In the genomic region with DNA sequence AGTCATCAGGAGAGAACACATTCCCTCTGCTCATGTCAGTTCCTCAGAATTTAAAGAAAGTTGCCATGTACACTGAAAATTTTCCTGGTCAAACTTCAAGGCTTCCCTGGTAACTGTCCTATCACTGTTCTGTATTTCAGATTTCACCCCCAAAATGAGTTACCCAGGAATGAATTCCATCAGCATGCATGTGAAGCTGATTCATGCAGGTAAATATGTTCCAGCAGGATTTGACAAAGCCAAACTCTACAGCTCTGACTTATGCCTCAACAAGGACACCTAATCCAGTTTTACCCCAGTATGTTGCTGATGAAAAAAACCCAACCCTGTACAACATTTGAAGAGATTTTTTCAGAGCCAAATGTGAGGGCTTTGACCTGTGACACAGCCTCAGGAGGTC, we compare ENCODE assay signal across 15 cellular contexts. TPM values are rescaled to one million over a fixed set of nuclear protein-coding genes. Genes with fewer than 3 reads are reported as not detected.
DNase-seq lines count a peak whose midpoint lies in the region; ATAC-seq and TF ChIP-seq lines count a peak whose summit lies in the region.
"Had no signal": no experiment of that assay in that cellular context is flagged by ENCODE, and none has a peak within 500 bp of the region (broad histone marks: within the 10 kb centered on the region; RNA-seq: fewer than 3 reads in every experiment).

No MANE protein-coding gene starts in this region.

- DNase-seq in HPDE6-E6E7 (ENCODE audit: extremely low spot score) (peak; percentile 26), RWPE2 (ENCODE audit: low spot score) (no peak), foreskin keratinocyte (peak; percentile 76 to 90)
- no peak for DNase-seq in activated CD4-positive, alpha-beta T cell treated with anti-CD3 and anti-CD28 coated beads for 1 hour
- DNase-seq: BE2C; CD4-positive, alpha-beta memory T cell; DMS153; DMS79 treated with DMSO at 0.1 percent for 48 hours; EL had no signal

- ATAC-seq in RWPE2 (ENCODE audit: low read depth), result peak; percentile 98
- ATAC-seq in foreskin keratinocyte, result peak; percentile 98
- no peak for ATAC-seq in GM21619 (IDR thresholded peaks at IDR 0.05; ENCODE audit: unreplicated experiment)
- ATAC-seq in GM18861 (IDR thresholded peaks at IDR 0.05; ENCODE audit: unreplicated experiment), result no peak
- ATAC-seq: A549, HCT116 had no signal

- H3K9me3 ChIP-seq in RWPE2 (ENCODE audit: severe bottlenecking), result no peaks in the 10 kb centered on the region
- H3K9me3 ChIP-seq: A549, BE2C had no signal

- no peak overlapping the region for H3K4me3 ChIP-seq in RWPE2 (ENCODE audit: severe bottlenecking)
- H3K4me3 ChIP-seq: A549 had no signal

- TF ChIP-seq CTCF in RWPE2 (IDR thresholded peaks at IDR 0.05; ENCODE audit: poor library complexity, severe bottlenecking), result no peak
- TF ChIP-seq CTCF in foreskin keratinocyte (conservative IDR thresholded peaks at IDR 0.05), result no peak

- H3K27ac ChIP-seq in RWPE2 (ENCODE audit: poor library complexity, severe bottlenecking), result peak overlapping the region; percentile 71
- no peak overlapping the region for H3K27ac ChIP-seq in foreskin keratinocyte
- H3K27ac ChIP-seq: A549, C4-2B, HL-60 had no signal

- H3K4me1 ChIP-seq in RWPE2 (ENCODE audit: insufficient read depth, poor library complexity, severe bottlenecking) (peaks cover 16% of the 10 kb centered on the region), foreskin keratinocyte (peaks cover 9% of the 10 kb centered on the region)
- H3K4me1 ChIP-seq: A549, BE2C had no signal

- H3K27me3 ChIP-seq in RWPE2 (ENCODE audit: insufficient read depth, poor library complexity, severe bottlenecking), result no peaks in the 10 kb centered on the region
- no peaks in the 10 kb centered on the region for H3K27me3 ChIP-seq in foreskin keratinocyte

- no peaks in the 10 kb centered on the region for H3K36me3 ChIP-seq in RWPE2 (ENCODE audit: low read depth)
- H3K36me3 ChIP-seq: BE2C had no signal

RNA-seq across cellular contexts. Expression of a gene that starts 21.5 kb away (rescaled TPM):
- 12.1 and 12.2 TPM in 2 replicates for total RNA-seq in foreskin keratinocyte
- polyA plus RNA-seq in foreskin keratinocyte, result 2.7 and 3.3 TPM in 2 replicates

RNA-seq across cellular contexts. Expression of a gene that starts 24.4 kb away (rescaled TPM):
- 7.0 TPM in 2 replicates for total RNA-seq in foreskin keratinocyte
- 3.3 and 3.8 TPM in 2 replicates for polyA plus RNA-seq in foreskin keratinocyte

Comparison
In these comparisons a context has a peak if more than half of its experiments do, and no peak if none do; other contexts are left out.
1. DNase-seq: peak in HPDE6-E6E7 (single experiment) and foreskin keratinocyte (2 of 2); none in RWPE2 (single experiment) and activated CD4-positive, alpha-beta T cell treated with anti-CD3 and anti-CD28 coated beads for 1 hour (single experiment).
2. ATAC-seq: peak in RWPE2 (single experiment) and foreskin keratinocyte (single experiment); none in GM21619 (single experiment) and GM18861 (single experiment).